ENCODE assay signal across 9 cellular contexts in genomic region chr15:68228143-68228970, GRCh38. TPM values are rescaled to one million over a fixed set of nuclear protein-coding genes. Genes with fewer than 3 reads are reported as not detected.
DNase-seq lines count a peak whose midpoint lies in the region; ATAC-seq, FAIRE-seq and TF ChIP-seq lines count a peak whose summit lies in the region.
"Had no signal": no experiment of that assay in that cellular context is flagged by ENCODE, and none has a peak within 500 bp of the region (broad histone marks: within the 10 kb centered on the region; RNA-seq: fewer than 3 reads in every experiment).

No MANE protein-coding gene starts in this region.

- DNase-seq in Caki2 (ENCODE audit: low read depth) (peak; percentile 13), keratinocyte (ENCODE audit: low read depth, low spot score) (no peak), substantia nigra (lab: John Stamatoyannopoulos, UW) (no peak)
- no peak for DNase-seq in activated naive CD8-positive, alpha-beta T cell treated with anti-CD3 and anti-CD28 coated beads, Interleukin-2, amount 50 U/mL, for 24 hours

- H3K4me2 ChIP-seq in keratinocyte (ENCODE audit: control insufficient read depth, extremely low read depth, insufficient read depth, low read depth, low read length): peak overlapping the region; percentile 98

- peak overlapping the region; percentile 95 for H3K9ac ChIP-seq in keratinocyte (ENCODE audit: control insufficient read depth, extremely low read depth, insufficient read depth, low read length)

- H3K36me3 ChIP-seq in keratinocyte (ENCODE audit: control insufficient read depth in 2 of 2, extremely low read depth in 1 of 2, insufficient read depth in 2 of 2, low read length in 2 of 2): peaks cover 0 to 3% of the 10 kb centered on the region in 2 experiments

- dilution Hi-C loops in keratinocyte (cut with MboI; ENCODE audit: extremely low pct_ligation_motif_present, low sequenced_read_pairs): no loop called here

- peak overlapping the region; percentile 69 to 83 (median 83) for H3K27ac Mint-ChIP-seq in IgD-negative memory B cell
- peak overlapping the region; percentile 92 for H3K27ac Mint-ChIP-seq in activated naive CD8-positive, alpha-beta T cell treated with anti-CD3 and anti-CD28 coated beads, Interleukin-2, amount 50 U/mL, for 24 hours

- H3K36me3 Mint-ChIP-seq in IgD-negative memory B cell: no peaks in the 10 kb centered on the region
- H3K36me3 Mint-ChIP-seq in activated naive CD8-positive, alpha-beta T cell treated with anti-CD3 and anti-CD28 coated beads, Interleukin-2, amount 50 U/mL, for 24 hours (ENCODE audit: low read depth): peaks cover 25% of the 10 kb centered on the region

- H2AFZ ChIP-seq in keratinocyte (ENCODE audit: control insufficient read depth, low read length): peak overlapping the region; percentile 79

- peaks cover 4% of the 10 kb centered on the region for H3K27me3 ChIP-seq in keratinocyte (ENCODE audit: control insufficient read depth, extremely low read depth, insufficient read depth, low read length)

- no peak for TF ChIP-seq CTCF in keratinocyte (optimal IDR thresholded peaks at IDR 0.05 in 1 of 3, IDR thresholded peaks at IDR 0.05 in 1 of 3, conservative IDR thresholded peaks at IDR 0.05 in 1 of 3; ENCODE audit: extremely low read depth in 1 of 3, insufficient read depth in 2 of 3, low read length in 3 of 3)

- ATAC-seq in activated naive CD8-positive, alpha-beta T cell treated with anti-CD3 and anti-CD28 coated beads, Interleukin-2, amount 50 U/mL, for 24 hours: no peak
- ATAC-seq in GM18505 (IDR thresholded peaks at IDR 0.05; ENCODE audit: unreplicated experiment) (no peak), HG02852 (IDR thresholded peaks at IDR 0.05; ENCODE audit: unreplicated experiment) (no peak), GM21717 (IDR thresholded peaks at IDR 0.05; ENCODE audit: unreplicated experiment) (no peak)

- H3K79me2 ChIP-seq in keratinocyte (ENCODE audit: control insufficient read depth, insufficient read depth, low read length): peaks cover 54% of the 10 kb centered on the region

- H3K4me1 Mint-ChIP-seq in IgD-negative memory B cell: peaks cover 21 to 32% (median 25%) of the 10 kb centered on the region in 3 donors
- H3K4me1 Mint-ChIP-seq in activated naive CD8-positive, alpha-beta T cell treated with anti-CD3 and anti-CD28 coated beads, Interleukin-2, amount 50 U/mL, for 24 hours: peaks cover 53% of the 10 kb centered on the region

- in situ Hi-C loops in Caki2 (cut with HindIII; ENCODE audit: low pct_unique_long_range_greater_than_20kb, low sequenced_read_pairs): no loop called here

- no peak for TF ChIP-seq POLR2A in GM18505 (IDR thresholded peaks at IDR 0.05; ENCODE audit: borderline replicate concordance, extremely low read depth, insufficient read depth, insufficient read length)

- peaks cover 2% of the 10 kb centered on the region for H3K9me1 ChIP-seq in keratinocyte (ENCODE audit: control insufficient read depth, extremely low read depth, insufficient read depth, low read length)

- H4K20me1 ChIP-seq in keratinocyte (ENCODE audit: control insufficient read depth, extremely low read depth, insufficient read depth, low read length): peaks cover 7% of the 10 kb centered on the region

- FAIRE-seq in keratinocyte (lab: Jason Lieb, UNC): no peak
- FAIRE-seq: TTC549 had no signal

- H3K4me1 ChIP-seq in keratinocyte (ENCODE audit: control insufficient read depth, extremely low read depth, insufficient read depth, low read length): peaks cover 16% of the 10 kb centered on the region

- peak overlapping the region; percentile 81 to 95 (median 88) for H3K4me3 Mint-ChIP-seq in IgD-negative memory B cell
- H3K4me3 Mint-ChIP-seq in activated naive CD8-positive, alpha-beta T cell treated with anti-CD3 and anti-CD28 coated beads, Interleukin-2, amount 50 U/mL, for 24 hours: peak overlapping the region; percentile 96

- peak overlapping the region; percentile 87 for H3K27ac ChIP-seq in keratinocyte (ENCODE audit: control insufficient read depth, insufficient read depth, low read length)
- H3K27ac ChIP-seq in substantia nigra (ENCODE audit: low read depth, low read length, poor library complexity, severe bottlenecking): peak overlapping the region; percentile 93

- H3K9me3 Mint-ChIP-seq in IgD-negative memory B cell: no peaks in the 10 kb centered on the region
- H3K9me3 Mint-ChIP-seq in activated naive CD8-positive, alpha-beta T cell treated with anti-CD3 and anti-CD28 coated beads, Interleukin-2, amount 50 U/mL, for 24 hours: no peaks in the 10 kb centered on the region

- no peaks in the 10 kb centered on the region for H3K9me3 ChIP-seq in keratinocyte (ENCODE audit: control insufficient read depth, low read depth, low read length)

- no peaks in the 10 kb centered on the region for H3K27me3 Mint-ChIP-seq in IgD-negative memory B cell
- peaks cover 1% of the 10 kb centered on the region for H3K27me3 Mint-ChIP-seq in activated naive CD8-positive, alpha-beta T cell treated with anti-CD3 and anti-CD28 coated beads, Interleukin-2, amount 50 U/mL, for 24 hours

- peak overlapping the region; percentile 67 to 82 (median 81) for H3K4me3 ChIP-seq in keratinocyte (ENCODE audit: control insufficient read depth in 2 of 3, extremely low read depth in 1 of 3, insufficient read depth in 2 of 3, low read depth in 1 of 3, low read length in 3 of 3)

RNA-seq across cellular contexts. Expression of gene CLN6, which starts 1.2 kb away (rescaled TPM):
- 15.9 and 16.8 TPM in 2 replicates for total RNA-seq in Caki2 (2014; rRNA removed; shearing (Covaris generic); ENCODE audit: low replicate concordance)
- polyA plus RNA-seq in IgD-negative memory B cell (3.8 TPM), keratinocyte (26.7 to 36.3 TPM (median 33.0 TPM) in 3 replicates)
- 2.1 TPM for polyA plus RNA-seq in keratinocyte (2011; ENCODE audit: low read depth)
- polyA plus RNA-seq in keratinocyte (2011; cell fraction: cytosol; rRNA removed): 24.3 and 28.5 TPM in 2 replicates
- 32.5 and 39.6 TPM in 2 replicates for polyA plus RNA-seq in keratinocyte (2011; cell fraction: nucleus; rRNA removed)
- polyA plus RNA-seq in keratinocyte (2012; ENCODE audit: low replicate concordance): 9.9 and 25.7 TPM in 2 replicates
- polyA minus RNA-seq in keratinocyte: 71.0 to 78.4 TPM (median 78.2 TPM) in 3 replicates
- polyA minus RNA-seq in keratinocyte (2011; cell fraction: cytosol; rRNA and poly(A)+ RNA removed): 29.2 TPM
- 20.3 and 20.9 TPM in 2 replicates for polyA minus RNA-seq in keratinocyte (2011; cell fraction: nucleus; rRNA and poly(A)+ RNA removed)

RNA-seq across cellular contexts. Expression of gene CALML4, which starts 23.2 kb away (rescaled TPM):
- 0.27 and 1.8 TPM in 2 replicates for total RNA-seq in Caki2 (2014; rRNA removed; shearing (Covaris generic); ENCODE audit: low replicate concordance)
- polyA plus RNA-seq in IgD-negative memory B cell (0.46 TPM), keratinocyte (3.0 to 7.0 TPM (median 3.3 TPM) in 3 replicates)
- 5.4 TPM for polyA plus RNA-seq in keratinocyte (2011; ENCODE audit: low read depth)
- polyA plus RNA-seq in keratinocyte (2011; cell fraction: cytosol; rRNA removed): 2.7 and 2.8 TPM in 2 replicates
- 8.1 and 11.7 TPM in 2 replicates for polyA plus RNA-seq in keratinocyte (2011; cell fraction: nucleus; rRNA removed)
- 5.1 and 5.4 TPM in 2 replicates for polyA plus RNA-seq in keratinocyte (2012; ENCODE audit: low replicate concordance)
- 0.53 to 3.1 TPM (median 1.2 TPM) in 3 replicates for polyA minus RNA-seq in keratinocyte
- not detected for polyA minus RNA-seq in keratinocyte (2011; cell fraction: cytosol; rRNA and poly(A)+ RNA removed)
- polyA minus RNA-seq in keratinocyte (2011; cell fraction: nucleus; rRNA and poly(A)+ RNA removed): 1.7 and 2.6 TPM in 2 replicates

RNA-seq across cellular contexts. Expression of gene FEM1B, which starts 49.2 kb away (rescaled TPM):
- 12.0 and 15.9 TPM in 2 replicates for total RNA-seq in Caki2 (2014; rRNA removed; shearing (Covaris generic); ENCODE audit: low replicate concordance)
- polyA plus RNA-seq in IgD-negative memory B cell: 21.5 TPM
- polyA plus RNA-seq in keratinocyte: 52.5 to 153 TPM (median 92.6 TPM) in 3 replicates
- polyA plus RNA-seq in keratinocyte (2011; ENCODE audit: low read depth): 36.9 TPM
- 32.6 and 67.4 TPM in 2 replicates for polyA plus RNA-seq in keratinocyte (2011; cell fraction: cytosol; rRNA removed)
- polyA plus RNA-seq in keratinocyte (2011; cell fraction: nucleus; rRNA removed): 73.6 and 78.6 TPM in 2 replicates
- polyA plus RNA-seq in keratinocyte (2012; ENCODE audit: low replicate concordance): 29.3 and 55.3 TPM in 2 replicates
- polyA minus RNA-seq in keratinocyte: 141 to 498 TPM (median 410 TPM) in 3 replicates
- 115 TPM for polyA minus RNA-seq in keratinocyte (2011; cell fraction: cytosol; rRNA and poly(A)+ RNA removed)
- 108 and 265 TPM in 2 replicates for polyA minus RNA-seq in keratinocyte (2011; cell fraction: nucleus; rRNA and poly(A)+ RNA removed)
